ENCODE assay signal across 1 cellular context in genomic region chr20:62133864-62134263, GRCh38.
TF ChIP-seq lines count a peak whose summit lies in the region.

No MANE protein-coding gene starts in this region.

TF ChIP-seq in H1, 55 proteins besides CTCF, POLR2A, EP300 and RAD21:
- TF ChIP-seq GTF2F1 (IDR thresholded peaks at IDR 0.05; ENCODE audit: borderline replicate concordance, low read depth, low read length) (no peak), JUN (IDR thresholded peaks at IDR 0.05; ENCODE audit: low read depth, low read length) (no peak), TAF1 (IDR thresholded peaks at IDR 0.05; ENCODE audit: low read depth, low read length) (no peak), SP4 (IDR thresholded peaks at IDR 0.05; ENCODE audit: low read length) (no peak), KDM5A (IDR thresholded peaks at IDR 0.05; ENCODE audit: low read length) (no peak), SRF (IDR thresholded peaks at IDR 0.05; ENCODE audit: low read depth, low read length) (no peak), SUZ12 (IDR thresholded peaks at IDR 0.05; ENCODE audit: low read length) (no peak), SIRT6 (IDR thresholded peaks at IDR 0.05; ENCODE audit: low read length) (no peak), CBX8 (IDR thresholded peaks at IDR 0.05; ENCODE audit: borderline replicate concordance, low read depth, low read length) (no peak), CHD1 (IDR thresholded peaks at IDR 0.05; ENCODE audit: low read depth, low read length) (no peak)
- TF ChIP-seq, protein P1, sequence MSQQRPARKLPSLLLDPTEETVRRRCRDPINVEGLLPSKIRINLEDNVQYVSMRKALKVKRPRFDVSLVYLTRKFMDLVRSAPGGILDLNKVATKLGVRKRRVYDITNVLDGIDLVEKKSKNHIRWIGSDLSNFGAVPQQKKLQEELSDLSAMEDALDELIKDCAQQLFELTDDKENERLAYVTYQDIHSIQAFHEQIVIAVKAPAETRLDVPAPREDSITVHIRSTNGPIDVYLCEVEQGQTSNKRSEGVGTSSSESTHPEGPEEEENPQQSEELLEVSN (IDR thresholded peaks at IDR 0.05), result no peak
- TF ChIP-seq, protein P2, sequence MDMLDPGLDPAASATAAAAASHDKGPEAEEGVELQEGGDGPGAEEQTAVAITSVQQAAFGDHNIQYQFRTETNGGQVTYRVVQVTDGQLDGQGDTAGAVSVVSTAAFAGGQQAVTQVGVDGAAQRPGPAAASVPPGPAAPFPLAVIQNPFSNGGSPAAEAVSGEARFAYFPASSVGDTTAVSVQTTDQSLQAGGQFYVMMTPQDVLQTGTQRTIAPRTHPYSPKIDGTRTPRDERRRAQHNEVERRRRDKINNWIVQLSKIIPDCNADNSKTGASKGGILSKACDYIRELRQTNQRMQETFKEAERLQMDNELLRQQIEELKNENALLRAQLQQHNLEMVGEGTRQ (IDR thresholded peaks at IDR 0.05; ENCODE audit: low read length), result no peak
TF ChIP-seq in H1: peak in this region for 0.
